In the genomic region with DNA sequence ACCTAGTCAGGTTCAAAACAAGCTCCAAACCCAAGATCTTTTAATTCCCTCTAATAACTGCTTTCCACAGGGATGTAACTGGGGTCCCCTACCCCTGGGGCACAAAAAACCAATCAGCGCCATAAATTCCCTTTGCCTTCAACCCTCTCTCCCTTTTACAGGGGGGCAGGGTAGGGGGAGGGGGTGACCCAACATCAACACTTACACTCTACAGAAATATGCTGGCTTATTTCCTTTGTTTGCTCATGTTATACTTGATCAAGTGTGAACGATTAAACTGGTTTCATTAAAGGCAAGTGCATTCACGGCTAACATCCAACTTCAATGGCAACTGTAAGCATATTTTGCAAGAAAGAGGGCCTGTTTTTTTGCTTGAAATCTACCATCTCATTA, we compare ENCODE assay signal across 1 cellular context.
TF ChIP-seq lines count a peak whose summit lies in the region.

No MANE protein-coding gene starts in this region.

TF ChIP-seq in Ishikawa, 13 proteins besides CTCF, POLR2A, EP300 and RAD21 (continued from another document):
- no peak for TF ChIP-seq EGR1 (IDR thresholded peaks at IDR 0.05)
